Comparison of ENCODE assay signal across 23 cellular contexts in the genomic region with DNA sequence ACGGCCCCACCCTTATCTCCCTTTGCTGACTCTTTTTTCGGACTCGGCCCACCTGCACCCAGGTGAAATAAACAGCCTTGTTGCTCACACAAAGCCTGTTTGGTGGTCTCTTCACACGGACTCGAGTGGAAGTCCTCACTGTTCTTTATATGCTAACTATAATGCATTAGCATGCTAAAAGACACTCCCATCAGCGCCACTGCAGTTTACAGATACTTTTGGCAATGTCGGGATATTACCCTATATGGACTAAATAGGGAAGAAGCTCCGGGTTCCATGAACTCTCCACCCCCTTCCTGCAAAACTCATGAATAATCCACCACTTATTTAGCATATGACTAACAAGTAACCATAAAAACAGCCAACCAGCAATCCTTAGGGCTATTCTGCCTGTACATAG.
DNase-seq lines count a peak whose midpoint lies in the region; ATAC-seq and TF ChIP-seq lines count a peak whose summit lies in the region.
"Had no signal": no experiment of that assay in that cellular context is flagged by ENCODE, and none has a peak within 500 bp of the region (broad histone marks: within the 10 kb centered on the region; RNA-seq: fewer than 3 reads in every experiment).

No MANE protein-coding gene starts in this region.

- TF ChIP-seq CTCF in WTC11 (IDR thresholded peaks at IDR 0.05) (no peak), sigmoid colon (IDR thresholded peaks at IDR 0.05) (no peak)

- H3K9me3 ChIP-seq in HUES48 (ENCODE audit: control insufficient read depth, insufficient read depth, low read length) = no peaks in the 10 kb centered on the region
- H3K9me3 ChIP-seq in iPS-20b (ENCODE audit: insufficient read depth, low read depth, low read length) = no peaks in the 10 kb centered on the region
- no peaks in the 10 kb centered on the region for H3K9me3 ChIP-seq in sigmoid colon
- H3K9me3 ChIP-seq: BE2C, HAP-1, MG63, SK-N-SH had no signal

- TF ChIP-seq POLR2A in sigmoid colon (IDR thresholded peaks at IDR 0.05) = no peak

- TF ChIP-seq EP300 in sigmoid colon (IDR thresholded peaks at IDR 0.05) = no peak

- H3K9ac ChIP-seq in HUES48 (ENCODE audit: low read depth, low read length) (0 out of 2 replicates have a peak overlapping the region, but pooled peaks have one; percentile 8), iPS-20b (ENCODE audit: low read depth, low read length) (no peak overlapping the region)
- H3K9ac ChIP-seq: SK-N-SH had no signal

- H3K27ac ChIP-seq in HUES48 (ENCODE audit: low read depth, low read length) (peak overlapping the region; percentile 59), iPS-20b (ENCODE audit: low read length) (peak overlapping the region; percentile 19), sigmoid colon (no peak overlapping the region)
- H3K27ac ChIP-seq: 22Rv1 had no signal

- DNase-seq in A172 (ENCODE audit: low spot score) = peak; percentile 14
- no peak for DNase-seq in WTC11 (ENCODE audit: low spot score)
- DNase-seq in sigmoid colon = no peak
- DNase-seq in dermis blood vessel endothelial cell = no peak
- DNase-seq: ACHN; BE2C; CD8-positive, alpha-beta memory T cell; DMS153; DND-41; HFFc6; KBM-7; MG63; NCI-H2029; NCI-H446; NCI-H524 treated with DMSO at 0.1 percent for 48 hours; NCI-H774; SK-N-SH had no signal

- H3K4me3 ChIP-seq in HUES48 (ENCODE audit: low read depth, low read length) = no peak overlapping the region
- H3K4me3 ChIP-seq in iPS-20b (ENCODE audit: low read length) = no peak overlapping the region
- H3K4me3 ChIP-seq in sigmoid colon = no peak overlapping the region
- H3K4me3 ChIP-seq: HAP-1, MG63 had no signal

- H3K27ac Mint-ChIP-seq in WTC11 = peak overlapping the region; percentile 63
- H3K27ac Mint-ChIP-seq: CD14-positive monocyte; CD8-positive, alpha-beta memory T cell; HFFc6 had no signal

- H3K27me3 Mint-ChIP-seq in WTC11 (ENCODE audit: low read depth) = peaks cover 8% of the 10 kb centered on the region
- H3K27me3 Mint-ChIP-seq: CD8-positive, alpha-beta memory T cell had no signal

- CTCF ChIA-PET in WTC11 (lab: Charles Lee) = no interaction called here

- peaks cover 30% of the 10 kb centered on the region for H3K4me1 Mint-ChIP-seq in WTC11
- H3K4me1 Mint-ChIP-seq: CD14-positive monocyte; CD8-positive, alpha-beta memory T cell had no signal

- H3K27me3 ChIP-seq in HUES48 (ENCODE audit: control insufficient read depth, insufficient read depth, low read length) = no peaks in the 10 kb centered on the region
- H3K27me3 ChIP-seq in iPS-20b (ENCODE audit: insufficient read depth, low read length) = no peaks in the 10 kb centered on the region
- no peaks in the 10 kb centered on the region for H3K27me3 ChIP-seq in sigmoid colon
- H3K27me3 ChIP-seq: BE2C, MG63 had no signal

- no peaks in the 10 kb centered on the region for H3K36me3 Mint-ChIP-seq in WTC11
- H3K36me3 Mint-ChIP-seq: CD14-positive monocyte; CD8-positive, alpha-beta memory T cell had no signal

- ATAC-seq in WTC11 (peak; percentile 77), HG03280 (IDR thresholded peaks at IDR 0.05; ENCODE audit: unreplicated experiment) (no peak)

- H3K4me1 ChIP-seq in HUES48 (ENCODE audit: control insufficient read depth, insufficient read depth, low read length) = peaks cover 22% of the 10 kb centered on the region
- peaks cover 9% of the 10 kb centered on the region for H3K4me1 ChIP-seq in iPS-20b (ENCODE audit: insufficient read depth, low read length)
- no peaks in the 10 kb centered on the region for H3K4me1 ChIP-seq in sigmoid colon
- H3K4me1 ChIP-seq: BE2C had no signal

- 76 to 86% methylated on average over 8 of the region's 8 CpGs for WGBS in sigmoid colon, 2 donors

- no peak overlapping the region for H3K4me3 Mint-ChIP-seq in WTC11
- H3K4me3 Mint-ChIP-seq: CD14-positive monocyte; CD8-positive, alpha-beta memory T cell; HFFc6 had no signal

- POLR2A ChIA-PET in WTC11 (lab: Charles Lee) = no interaction called here

- peaks cover 8% of the 10 kb centered on the region; the same call in 1 of the 2 replicates for H3K9me3 Mint-ChIP-seq in WTC11

- H3K36me3 ChIP-seq in HUES48 (ENCODE audit: control insufficient read depth, insufficient read depth, low read length) = no peaks in the 10 kb centered on the region
- no peaks in the 10 kb centered on the region for H3K36me3 ChIP-seq in iPS-20b (ENCODE audit: insufficient read depth, low read depth, low read length)
- no peaks in the 10 kb centered on the region for H3K36me3 ChIP-seq in sigmoid colon
- H3K36me3 ChIP-seq: BE2C, HAP-1, MG63 had no signal

- intact Hi-C loops in sigmoid colon (cut with DNase I) = no loop called here

TF ChIP-seq in WTC11, 78 proteins besides CTCF, POLR2A, EP300 and RAD21 (continues in another document):
- no peak for TF ChIP-seq EMX1 (CRISPR knock-in tag; IDR thresholded peaks at IDR 0.05)
- TF ChIP-seq, protein P1, sequence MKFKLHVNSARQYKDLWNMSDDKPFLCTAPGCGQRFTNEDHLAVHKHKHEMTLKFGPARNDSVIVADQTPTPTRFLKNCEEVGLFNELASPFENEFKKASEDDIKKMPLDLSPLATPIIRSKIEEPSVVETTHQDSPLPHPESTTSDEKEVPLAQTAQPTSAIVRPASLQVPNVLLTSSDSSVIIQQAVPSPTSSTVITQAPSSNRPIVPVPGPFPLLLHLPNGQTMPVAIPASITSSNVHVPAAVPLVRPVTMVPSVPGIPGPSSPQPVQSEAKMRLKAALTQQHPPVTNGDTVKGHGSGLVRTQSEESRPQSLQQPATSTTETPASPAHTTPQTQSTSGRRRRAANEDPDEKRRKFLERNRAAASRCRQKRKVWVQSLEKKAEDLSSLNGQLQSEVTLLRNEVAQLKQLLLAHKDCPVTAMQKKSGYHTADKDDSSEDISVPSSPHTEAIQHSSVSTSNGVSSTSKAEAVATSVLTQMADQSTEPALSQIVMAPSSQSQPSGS (CRISPR knock-in tag; IDR thresholded peaks at IDR 0.05; ENCODE audit: borderline replicate concordance, low read depth) = no peak
- no peak for TF ChIP-seq CREB1 (CRISPR knock-in tag; IDR thresholded peaks at IDR 0.05)
- no peak for TF ChIP-seq GRHL2 (CRISPR knock-in tag; IDR thresholded peaks at IDR 0.05; ENCODE audit: insufficient replicate concordance, severe bottlenecking)
- TF ChIP-seq, protein P2, sequence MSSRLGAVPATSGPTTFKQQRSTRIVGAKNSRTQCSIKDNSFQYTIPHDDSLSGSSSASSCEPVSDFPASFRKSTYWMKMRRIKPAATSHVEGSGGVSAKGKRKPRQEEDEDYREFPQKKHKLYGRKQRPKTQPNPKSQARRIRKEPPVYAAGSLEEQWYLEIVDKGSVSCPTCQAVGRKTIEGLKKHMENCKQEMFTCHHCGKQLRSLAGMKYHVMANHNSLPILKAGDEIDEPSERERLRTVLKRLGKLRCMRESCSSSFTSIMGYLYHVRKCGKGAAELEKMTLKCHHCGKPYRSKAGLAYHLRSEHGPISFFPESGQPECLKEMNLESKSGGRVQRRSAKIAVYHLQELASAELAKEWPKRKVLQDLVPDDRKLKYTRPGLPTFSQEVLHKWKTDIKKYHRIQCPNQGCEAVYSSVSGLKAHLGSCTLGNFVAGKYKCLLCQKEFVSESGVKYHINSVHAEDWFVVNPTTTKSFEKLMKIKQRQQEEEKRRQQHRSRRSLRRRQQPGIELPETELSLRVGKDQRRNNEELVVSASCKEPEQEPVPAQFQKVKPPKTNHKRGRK (CRISPR knock-in tag; IDR thresholded peaks at IDR 0.05; ENCODE audit: borderline replicate concordance) = no peak
- no peak for TF ChIP-seq IRF2 (CRISPR knock-in tag; IDR thresholded peaks at IDR 0.05; ENCODE audit: borderline replicate concordance, low read depth)
- TF ChIP-seq SOX15 (CRISPR knock-in tag; IDR thresholded peaks at IDR 0.05) = no peak
- TF ChIP-seq, protein P3, sequence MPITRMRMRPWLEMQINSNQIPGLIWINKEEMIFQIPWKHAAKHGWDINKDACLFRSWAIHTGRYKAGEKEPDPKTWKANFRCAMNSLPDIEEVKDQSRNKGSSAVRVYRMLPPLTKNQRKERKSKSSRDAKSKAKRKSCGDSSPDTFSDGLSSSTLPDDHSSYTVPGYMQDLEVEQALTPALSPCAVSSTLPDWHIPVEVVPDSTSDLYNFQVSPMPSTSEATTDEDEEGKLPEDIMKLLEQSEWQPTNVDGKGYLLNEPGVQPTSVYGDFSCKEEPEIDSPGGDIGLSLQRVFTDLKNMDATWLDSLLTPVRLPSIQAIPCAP (CRISPR knock-in tag; IDR thresholded peaks at IDR 0.05) = no peak
- TF ChIP-seq, protein P4, sequence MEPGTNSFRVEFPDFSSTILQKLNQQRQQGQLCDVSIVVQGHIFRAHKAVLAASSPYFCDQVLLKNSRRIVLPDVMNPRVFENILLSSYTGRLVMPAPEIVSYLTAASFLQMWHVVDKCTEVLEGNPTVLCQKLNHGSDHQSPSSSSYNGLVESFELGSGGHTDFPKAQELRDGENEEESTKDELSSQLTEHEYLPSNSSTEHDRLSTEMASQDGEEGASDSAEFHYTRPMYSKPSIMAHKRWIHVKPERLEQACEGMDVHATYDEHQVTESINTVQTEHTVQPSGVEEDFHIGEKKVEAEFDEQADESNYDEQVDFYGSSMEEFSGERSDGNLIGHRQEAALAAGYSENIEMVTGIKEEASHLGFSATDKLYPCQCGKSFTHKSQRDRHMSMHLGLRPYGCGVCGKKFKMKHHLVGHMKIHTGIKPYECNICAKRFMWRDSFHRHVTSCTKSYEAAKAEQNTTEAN (CRISPR knock-in tag; IDR thresholded peaks at IDR 0.05) = no peak
- no peak for TF ChIP-seq ELF4 (CRISPR knock-in tag; IDR thresholded peaks at IDR 0.05; ENCODE audit: low read depth)
- TF ChIP-seq, protein P5, sequence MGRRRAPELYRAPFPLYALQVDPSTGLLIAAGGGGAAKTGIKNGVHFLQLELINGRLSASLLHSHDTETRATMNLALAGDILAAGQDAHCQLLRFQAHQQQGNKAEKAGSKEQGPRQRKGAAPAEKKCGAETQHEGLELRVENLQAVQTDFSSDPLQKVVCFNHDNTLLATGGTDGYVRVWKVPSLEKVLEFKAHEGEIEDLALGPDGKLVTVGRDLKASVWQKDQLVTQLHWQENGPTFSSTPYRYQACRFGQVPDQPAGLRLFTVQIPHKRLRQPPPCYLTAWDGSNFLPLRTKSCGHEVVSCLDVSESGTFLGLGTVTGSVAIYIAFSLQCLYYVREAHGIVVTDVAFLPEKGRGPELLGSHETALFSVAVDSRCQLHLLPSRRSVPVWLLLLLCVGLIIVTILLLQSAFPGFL (CRISPR knock-in tag; IDR thresholded peaks at IDR 0.05; ENCODE audit: borderline replicate concordance) = no peak
- no peak for TF ChIP-seq ZNF423 (CRISPR knock-in tag; IDR thresholded peaks at IDR 0.05)
- no peak for TF ChIP-seq TEAD4 (CRISPR knock-in tag; IDR thresholded peaks at IDR 0.05)

Comparison
In these comparisons a context has a peak if more than half of its experiments do, and no peak if none do; other contexts are left out.
1. H3K27ac ChIP-seq: peak in HUES48 (single experiment) and iPS-20b (single experiment); none in sigmoid colon (0 of 4).